ENCODE assay signal across 8 cellular contexts in genomic region chr10:62735464-62736188, GRCh38.
DNase-seq lines count a peak whose midpoint lies in the region; ATAC-seq and TF ChIP-seq lines count a peak whose summit lies in the region.

No MANE protein-coding gene starts in this region.

- H2AFZ ChIP-seq in hepatocyte = no peak overlapping the region

- no peaks in the 10 kb centered on the region for H3K27me3 ChIP-seq in hepatocyte

- no peaks in the 10 kb centered on the region for H4K20me1 ChIP-seq in hepatocyte (ENCODE audit: insufficient read depth, poor library complexity, severe bottlenecking)

- H3K36me3 ChIP-seq in hepatocyte (replicated peaks; ENCODE audit: insufficient read depth, low read depth) = no peaks in the 10 kb centered on the region

- H3K4me3 ChIP-seq in hepatocyte = no peak overlapping the region

- ATAC-seq in GM18508 (IDR thresholded peaks at IDR 0.05; ENCODE audit: insufficient read depth, unreplicated experiment) (peak; percentile 64), GM21619 (IDR thresholded peaks at IDR 0.05; ENCODE audit: unreplicated experiment) (peak; percentile 58), HG03575 (IDR thresholded peaks at IDR 0.05; ENCODE audit: extremely low read depth, insufficient number of reproducible peaks, low FRiP score, unreplicated experiment) (peak; percentile 23)

- no peak overlapping the region for H3K4me2 ChIP-seq in hepatocyte

- H3K9me2 ChIP-seq in hepatocyte (replicated peaks; ENCODE audit: insufficient read depth) = no peaks in the 10 kb centered on the region

- DNase-seq in glomerular visceral epithelial cell (ENCODE audit: extremely low spot score) = peak; percentile 42
- no peak for DNase-seq in medulla oblongata (ENCODE audit: extremely low spot score)
- no peak for DNase-seq in NCI-H187 (lab: John Stamatoyannopoulos, UW)
- DNase-seq in activated CD4-positive, CD25-positive, alpha-beta regulatory T cell (lab: John Stamatoyannopoulos, UW) = no peak
- no peak for DNase-seq in hepatocyte (ENCODE audit: low spot score)

- WGBS in hepatocyte (ENCODE audit: low lambda C conversion rate, missing lambda C conversion rate) = 83% methylated on average over 3 of the region's 3 CpGs

- no peaks in the 10 kb centered on the region for H3K79me2 ChIP-seq in hepatocyte

- H3K27ac ChIP-seq in hepatocyte = no peak overlapping the region

- no peak for TF ChIP-seq CTCF in hepatocyte (IDR thresholded peaks at IDR 0.05; ENCODE audit: poor library complexity)

- no peaks in the 10 kb centered on the region for H3K4me1 ChIP-seq in hepatocyte (ENCODE audit: insufficient read depth)

- H3K9me3 ChIP-seq in hepatocyte (ENCODE audit: low read depth) = no peaks in the 10 kb centered on the region
